Comparison of ENCODE assay signal across 15 cellular contexts in genomic region chr2:66334237-66335054, GRCh38.
DNase-seq lines count a peak whose midpoint lies in the region; ATAC-seq and TF ChIP-seq lines count a peak whose summit lies in the region.
"Had no signal": no experiment of that assay in that cellular context is flagged by ENCODE, and none has a peak within 500 bp of the region (broad histone marks: within the 10 kb centered on the region; RNA-seq: fewer than 3 reads in every experiment).

No MANE protein-coding gene starts in this region.

- TF ChIP-seq CTCF in H9 (conservative IDR thresholded peaks at IDR 0.05): no peak

- no CpG with 5 or more reads among the region's 10 CpGs for WGBS in H9 (ENCODE audit: extremely low coverage, insufficient read length, low lambda C conversion rate)
- WGBS in esophagus, 2 donors: 50 to 58% methylated on average over 10 of the region's 10 CpGs

- no peak overlapping the region for H3K27ac Mint-ChIP-seq in H9
- H3K27ac Mint-ChIP-seq: activated CD4-positive, alpha-beta memory T cell treated with anti-CD3 and anti-CD28 coated beads, Interleukin-2, amount 10 ng/mL, durations not matched to agents 7 days and 5 days; activated naive CD8-positive, alpha-beta T cell treated with anti-CD3 and anti-CD28 coated beads for 36 hours; CD8-positive, alpha-beta memory T cell had no signal

- H3K36me3 ChIP-seq in esophagus (ENCODE audit: control insufficient read depth in 2 of 2, insufficient read depth in 2 of 2, low read length in 1 of 2): no peaks in the 10 kb centered on the region
- H3K36me3 ChIP-seq: lower lobe of right lung, pancreas had no signal

- no peaks in the 10 kb centered on the region for H3K36me3 Mint-ChIP-seq in H9 (ENCODE audit: insufficient read depth in 1 of 3, low read depth in 3 of 3)
- H3K36me3 Mint-ChIP-seq: activated naive CD8-positive, alpha-beta T cell treated with anti-CD3 and anti-CD28 coated beads for 36 hours; CD8-positive, alpha-beta memory T cell had no signal

- no peaks in the 10 kb centered on the region for H3K79me1 ChIP-seq in H9 (ENCODE audit: insufficient read depth, low read depth, low read length, poor library complexity, severe bottlenecking)

- peak; percentile 79 for DNase-seq in DMS 273 (lab: John Stamatoyannopoulos, UW; ENCODE audit: unreplicated experiment)
- DNase-seq in H9: peak; percentile 45
- DNase-seq in NCI-H2196 (lab: John Stamatoyannopoulos, UW; ENCODE audit: unreplicated experiment): peak; percentile 36
- no peak for DNase-seq in activated CD4-positive, CD25-positive, alpha-beta regulatory T cell treated with anti-CD3 and anti-CD28 coated beads, Interleukin-2, amount 50 U/mL, for 72 hours
- no peak for DNase-seq in activated naive CD4-positive, alpha-beta T cell treated with anti-CD3 and anti-CD28 coated beads, Interleukin-2, amount 50 U/mL, for 16 hours
- no peak for DNase-seq in mucosa of gallbladder (ENCODE audit: low spot score)
- DNase-seq: activated CD4-positive, alpha-beta memory T cell treated with anti-CD3 and anti-CD28 coated beads, Interleukin-2, amount 10 ng/mL, durations not matched to agents 7 days and 5 days; activated naive CD8-positive, alpha-beta T cell treated with anti-CD3 and anti-CD28 coated beads for 36 hours; CD8-positive, alpha-beta memory T cell; cortex of kidney; lower lobe of right lung; NCI-H2029; pancreas had no signal

- H3K18ac ChIP-seq in H9 (ENCODE audit: insufficient read length, low read depth, low read length): no peak overlapping the region

- H3K79me2 ChIP-seq in H9 (ENCODE audit: insufficient read depth, low read length): no peaks in the 10 kb centered on the region

- H2BK5ac ChIP-seq in H9 (ENCODE audit: insufficient read length, low read length): no peak overlapping the region

- no peaks in the 10 kb centered on the region for H3K4me1 ChIP-seq in H9 (ENCODE audit: insufficient read depth, low read length)
- H3K4me1 ChIP-seq in esophagus (ENCODE audit: control insufficient read depth in 2 of 2, insufficient read depth in 2 of 2, low read length in 1 of 2): no peaks in the 10 kb centered on the region
- H3K4me1 ChIP-seq: lower lobe of right lung, pancreas had no signal

- H3K27ac ChIP-seq in H9 (ENCODE audit: insufficient read length, low read depth, low read length) (no peak overlapping the region), esophagus (ENCODE audit: low read depth in 2 of 2, low read length in 1 of 2) (peak overlapping the region; percentile 60 to 75)
- H3K27ac ChIP-seq: lower lobe of right lung, pancreas had no signal

- no peak overlapping the region for H4K8ac ChIP-seq in H9 (replicated peaks; ENCODE audit: insufficient read length, low read depth, low read length)

- no peak overlapping the region for H3K23ac ChIP-seq in H9 (ENCODE audit: insufficient read length, low read depth, low read length)

- H3K27me3 ChIP-seq in H9 (ENCODE audit: insufficient read depth, low read length) (no peaks in the 10 kb centered on the region), esophagus (ENCODE audit: control insufficient read depth in 1 of 2, insufficient read depth in 2 of 2, low read length in 2 of 2) (no peaks in the 10 kb centered on the region)

- H3K4me2 ChIP-seq in H9 (ENCODE audit: insufficient read depth, insufficient read length, low read length): no peak overlapping the region

- no peak overlapping the region for H2BK120ac ChIP-seq in H9 (ENCODE audit: low read depth, low read length, poor library complexity, severe bottlenecking)

- H3K56ac ChIP-seq in H9 (ENCODE audit: insufficient read length, low read depth, low read length): no peak overlapping the region

- no peak overlapping the region for H4K91ac ChIP-seq in H9 (ENCODE audit: insufficient read length, low read depth, low read length)

- H3K14ac ChIP-seq in H9 (ENCODE audit: insufficient read depth, low read length): no peak overlapping the region

- peaks cover 9 to 11% of the 10 kb centered on the region in 2 experiments for H3K4me1 Mint-ChIP-seq in H9
- H3K4me1 Mint-ChIP-seq: activated CD4-positive, alpha-beta memory T cell treated with anti-CD3 and anti-CD28 coated beads, Interleukin-2, amount 10 ng/mL, durations not matched to agents 7 days and 5 days; activated naive CD8-positive, alpha-beta T cell treated with anti-CD3 and anti-CD28 coated beads for 36 hours; CD8-positive, alpha-beta memory T cell had no signal

- H4K5ac ChIP-seq in H9 (ENCODE audit: insufficient read length, low read depth, low read length): no peak overlapping the region

- no peaks in the 10 kb centered on the region for H3K9me3 Mint-ChIP-seq in H9
- H3K9me3 Mint-ChIP-seq: activated CD4-positive, alpha-beta memory T cell treated with anti-CD3 and anti-CD28 coated beads, Interleukin-2, amount 10 ng/mL, durations not matched to agents 7 days and 5 days had no signal

- no peaks in the 10 kb centered on the region for H3K27me3 Mint-ChIP-seq in H9 (ENCODE audit: low read depth)
- H3K27me3 Mint-ChIP-seq: activated CD4-positive, alpha-beta memory T cell treated with anti-CD3 and anti-CD28 coated beads, Interleukin-2, amount 10 ng/mL, durations not matched to agents 7 days and 5 days; activated naive CD8-positive, alpha-beta T cell treated with anti-CD3 and anti-CD28 coated beads for 36 hours; CD8-positive, alpha-beta memory T cell had no signal

- no peak overlapping the region for H3K4ac ChIP-seq in H9 (ENCODE audit: low read depth, low read length)

- no peaks in the 10 kb centered on the region for H3K23me2 ChIP-seq in H9 (ENCODE audit: insufficient read length, low read depth, low read length, poor library complexity, severe bottlenecking)

- no peak overlapping the region for H2AFZ ChIP-seq in H9 (ENCODE audit: low read length)

- H2BK20ac ChIP-seq in H9 (ENCODE audit: low read depth, low read length, poor library complexity, severe bottlenecking): no peak overlapping the region

- no peak overlapping the region for H2BK15ac ChIP-seq in H9 (ENCODE audit: low read depth, low read length)

- H2BK12ac ChIP-seq in H9 (ENCODE audit: insufficient read length, low read depth, low read length): no peak overlapping the region

- H3K9me3 ChIP-seq in H9 (ENCODE audit: control insufficient read depth, low read depth, low read length) (no peaks in the 10 kb centered on the region), esophagus (ENCODE audit: control insufficient read depth in 2 of 2, insufficient read depth in 1 of 2, low read depth in 1 of 2, low read length in 1 of 2) (no peaks in the 10 kb centered on the region)
- H3K9me3 ChIP-seq: lower lobe of right lung, pancreas had no signal

- H3T11ph ChIP-seq in H9 (ENCODE audit: low read length): no peak overlapping the region

- no peaks in the 10 kb centered on the region for H4K20me1 ChIP-seq in H9 (ENCODE audit: control insufficient read depth, insufficient read depth, insufficient read length)

- H3K4me3 ChIP-seq in esophagus (ENCODE audit: low read depth in 1 of 2, low read length in 2 of 2): no peak overlapping the region
- H3K4me3 ChIP-seq: lower lobe of right lung, pancreas had no signal

- H2AK5ac ChIP-seq in H9 (ENCODE audit: insufficient read length, low read length): no peak overlapping the region

- H3K4me3 Mint-ChIP-seq in H9: no peak overlapping the region
- H3K4me3 Mint-ChIP-seq: activated CD4-positive, alpha-beta memory T cell treated with anti-CD3 and anti-CD28 coated beads, Interleukin-2, amount 10 ng/mL, durations not matched to agents 7 days and 5 days; activated naive CD8-positive, alpha-beta T cell treated with anti-CD3 and anti-CD28 coated beads for 36 hours; CD8-positive, alpha-beta memory T cell had no signal

- H3K9ac ChIP-seq in H9 (ENCODE audit: extremely low read depth, insufficient read length, low read length): no peak overlapping the region

- ATAC-seq in HG03108 (IDR thresholded peaks at IDR 0.05; ENCODE audit: unreplicated experiment): no peak
- ATAC-seq: lower lobe of right lung had no signal

Comparison
In these comparisons a context has a peak if more than half of its experiments do, and no peak if none do; other contexts are left out.
1. DNase-seq: peak in DMS 273 (single experiment), H9 (single experiment) and NCI-H2196 (single experiment); none in activated CD4-positive, CD25-positive, alpha-beta regulatory T cell treated with anti-CD3 and anti-CD28 coated beads, Interleukin-2, amount 50 U/mL, for 72 hours (single experiment), activated naive CD4-positive, alpha-beta T cell treated with anti-CD3 and anti-CD28 coated beads, Interleukin-2, amount 50 U/mL, for 16 hours (single experiment) and mucosa of gallbladder (single experiment).